ENCODE assay signal across 14 cellular contexts in genomic region chr1:92933459-92933858, GRCh38. TPM values are rescaled to one million over a fixed set of nuclear protein-coding genes. Genes with fewer than 3 reads are reported as not detected.
DNase-seq lines count a peak whose midpoint lies in the region; ATAC-seq and TF ChIP-seq lines count a peak whose summit lies in the region.
"Had no signal": no experiment of that assay in that cellular context is flagged by ENCODE, and none has a peak within 500 bp of the region (broad histone marks: within the 10 kb centered on the region; RNA-seq: fewer than 3 reads in every experiment).

No MANE protein-coding gene starts in this region.

- ATAC-seq in HCT116 (no peak), GM23338 (no peak), GM18519 (IDR thresholded peaks at IDR 0.05; ENCODE audit: low FRiP score, unreplicated experiment) (no peak)

- H3K4me1 ChIP-seq in HCT116 (ENCODE audit: control insufficient read depth in 1 of 2, insufficient read depth in 2 of 2, low read length in 2 of 2): peaks cover 8% of the 10 kb centered on the region in 2 experiments; a peak in 2 of 4 replicates
- H3K4me1 ChIP-seq in rectal smooth muscle tissue (ENCODE audit: control insufficient read depth, insufficient read depth, low read length): peaks cover 22% of the 10 kb centered on the region
- no peaks in the 10 kb centered on the region for H3K4me1 ChIP-seq in GM23338 (ENCODE audit: insufficient read depth)

- TF ChIP-seq CTCF in HCT116 (IDR thresholded peaks at IDR 0.05 in 2 of 3, conservative IDR thresholded peaks at IDR 0.05 in 1 of 3; ENCODE audit: borderline replicate concordance in 1 of 3, insufficient read depth in 1 of 3, low read depth in 2 of 3, low read length in 2 of 3): no peak
- no peak for TF ChIP-seq CTCF in VCaP (conservative IDR thresholded peaks at IDR 0.05)
- TF ChIP-seq CTCF in fibroblast of mammary gland (conservative IDR thresholded peaks at IDR 0.05; ENCODE audit: control insufficient read depth, insufficient read depth, low read depth, low read length): no peak
- TF ChIP-seq CTCF in GM23338 (conservative IDR thresholded peaks at IDR 0.05; ENCODE audit: low read depth in 2 of 2): no peak

- no peak for TF ChIP-seq RAD21 in HCT116 (IDR thresholded peaks at IDR 0.05; ENCODE audit: low read depth)

- intact Hi-C loops in HCT116 (cut with micrococcal nuclease): no loop called here

- no peaks in the 10 kb centered on the region for H4K20me1 ChIP-seq in HCT116 (ENCODE audit: insufficient read depth)
- H4K20me1 ChIP-seq in GM23338 (replicated peaks; ENCODE audit: insufficient read depth): no peaks in the 10 kb centered on the region
- H4K20me1 ChIP-seq: BLaER1 treated with 17β-estradiol and CSF1 and Interleukin-3, amounts not matched to agents 10 nM and 100 nM had no signal

- H2AFZ ChIP-seq in HCT116 (ENCODE audit: low read depth, low read length, poor library complexity, severe bottlenecking) (no peak overlapping the region), GM23338 (no peak overlapping the region)

- peaks cover 12% of the 10 kb centered on the region for H3K4me1 Mint-ChIP-seq in GM23338

- RAD21 ChIA-PET in HCT116 (lab: Charles Lee; ENCODE audit: low non-redundant PET in 1 of 2, low total read pairs in 2 of 2, uncharacterized antibody in 2 of 2, unreplicated experiment in 2 of 2): no interaction called here

- H3K27ac Mint-ChIP-seq in GM23338: no peak overlapping the region

- H3K9me3 ChIP-seq in HCT116 (ENCODE audit: control insufficient read depth in 1 of 2, insufficient read depth in 1 of 2, low read depth in 1 of 2, low read length in 2 of 2): no peaks in the 10 kb centered on the region
- H3K9me3 ChIP-seq: BLaER1 treated with 17β-estradiol and CSF1 and Interleukin-3, amounts not matched to agents 10 nM and 100 nM; vagina had no signal

- no peak overlapping the region for H3K4me3 ChIP-seq in HCT116 (replicated peaks in 1 of 2; ENCODE audit: low read depth in 1 of 2, low read length in 2 of 2)
- H3K4me3 ChIP-seq in fibroblast of mammary gland (ENCODE audit: control insufficient read depth, low read depth, low read length): no peak overlapping the region
- no peak overlapping the region for H3K4me3 ChIP-seq in rectal smooth muscle tissue (ENCODE audit: low read length)
- no peak overlapping the region for H3K4me3 ChIP-seq in GM23338
- H3K4me3 ChIP-seq: BLaER1 treated with 17β-estradiol and CSF1 and Interleukin-3, amounts not matched to agents 10 nM and 100 nM; vagina had no signal

- POLR2A ChIA-PET in HCT116 (lab: Charles Lee): no interaction called here

- no peak overlapping the region for H3K9ac ChIP-seq in HCT116 (ENCODE audit: low read length)
- no peak overlapping the region for H3K9ac ChIP-seq in rectal smooth muscle tissue (ENCODE audit: low read length)
- H3K9ac ChIP-seq: BLaER1 treated with 17β-estradiol and CSF1 and Interleukin-3, amounts not matched to agents 10 nM and 100 nM had no signal

- no peaks in the 10 kb centered on the region for H3F3A ChIP-seq in GM23338 (replicated peaks; ENCODE audit: low read depth)

- DNase-seq in HCT116 (ENCODE audit: low read depth, low spot score) (no peak), fibroblast of mammary gland (ENCODE audit: low read depth) (peak; percentile 54), COLO668 (lab: John Stamatoyannopoulos, UW; ENCODE audit: unreplicated experiment) (no peak), GM23338 (ENCODE audit: low spot score) (no peak)
- DNase-seq in activated CD4-positive, alpha-beta T cell treated with anti-CD3 and anti-CD28 coated beads for 4 hours: no peak
- DNase-seq: aorta; OCI-M1; retina; stimulated activated CD4-positive, alpha-beta T cell treated with anti-CD3 and anti-CD28 coated beads, Interleukin-2, amount 100 ng/mL, for 24 hours had no signal

- H3K27me3 ChIP-seq in HCT116 (ENCODE audit: insufficient read depth, low read length) (no peaks in the 10 kb centered on the region), rectal smooth muscle tissue (ENCODE audit: control insufficient read depth, insufficient read depth, low read length) (no peaks in the 10 kb centered on the region), GM23338 (ENCODE audit: insufficient read depth) (no peaks in the 10 kb centered on the region)
- H3K27me3 ChIP-seq: BLaER1 treated with 17β-estradiol and CSF1 and Interleukin-3, amounts not matched to agents 10 nM and 100 nM; vagina had no signal

- no peaks in the 10 kb centered on the region for H3K9me3 Mint-ChIP-seq in GM23338

- H3K9me2 ChIP-seq in HCT116 (ENCODE audit: insufficient read depth) (no peaks in the 10 kb centered on the region), GM23338 (ENCODE audit: insufficient read depth) (no peaks in the 10 kb centered on the region)

- H3K4me2 ChIP-seq in HCT116 (ENCODE audit: low read length): peak overlapping the region; percentile 3; the same call in 1 of the 2 replicates
- H3K4me2 ChIP-seq in GM23338: no peak overlapping the region
- H3K4me2 ChIP-seq: BLaER1 treated with 17β-estradiol and CSF1 and Interleukin-3, amounts not matched to agents 10 nM and 100 nM had no signal

- no peaks in the 10 kb centered on the region for H3K36me3 ChIP-seq in HCT116 (ENCODE audit: control insufficient read depth in 1 of 2, insufficient read depth in 2 of 2, low read length in 2 of 2)
- no peaks in the 10 kb centered on the region for H3K36me3 ChIP-seq in rectal smooth muscle tissue (ENCODE audit: control insufficient read depth, insufficient read depth, low read length)
- H3K36me3 ChIP-seq in GM23338 (ENCODE audit: insufficient read depth): no peaks in the 10 kb centered on the region
- H3K36me3 ChIP-seq: BLaER1 treated with 17β-estradiol and CSF1 and Interleukin-3, amounts not matched to agents 10 nM and 100 nM; vagina had no signal

- H3K36me3 Mint-ChIP-seq in GM23338 (ENCODE audit: low read depth): no peaks in the 10 kb centered on the region

- CTCF ChIA-PET in HCT116 (lab: Charles Lee): no interaction called here

- no peaks in the 10 kb centered on the region for H3K27me3 Mint-ChIP-seq in GM23338 (ENCODE audit: insufficient read depth, low read depth, poor library complexity)

- no peak for TF ChIP-seq POLR2A in HCT116 (IDR thresholded peaks at IDR 0.05; ENCODE audit: borderline replicate concordance, extremely low read depth, insufficient read depth, insufficient read length)

- H3K27ac ChIP-seq in HCT116 (ENCODE audit: low read depth, low read length) (no peak overlapping the region), VCaP (peak overlapping the region; percentile 40), rectal smooth muscle tissue (ENCODE audit: low read depth, low read length) (peak overlapping the region; percentile 14), GM23338 (ENCODE audit: low read depth) (no peak overlapping the region)
- H3K27ac ChIP-seq: BLaER1 treated with 17β-estradiol and CSF1 and Interleukin-3, amounts not matched to agents 10 nM and 100 nM; vagina had no signal

- BruUV-seq in HCT116 (replicated peaks; lab: Mats Ljungman, UMichigan): no TSS peak

- no peak overlapping the region for H3K4me3 Mint-ChIP-seq in GM23338

- H3K79me2 ChIP-seq in HCT116 (ENCODE audit: insufficient read depth, low read length) (no peaks in the 10 kb centered on the region), GM23338 (replicated peaks; ENCODE audit: insufficient read depth) (no peaks in the 10 kb centered on the region)

TF ChIP-seq in HCT116, 20 proteins besides CTCF, POLR2A, EP300 and RAD21:
- TF ChIP-seq EZH2 (IDR thresholded peaks at IDR 0.05) (no peak), SRF (IDR thresholded peaks at IDR 0.05; ENCODE audit: low read depth) (no peak)
TF ChIP-seq in HCT116: peak in this region for 0.

RNA-seq across cellular contexts. Expression of gene DIPK1A, which starts 27.8 kb away (rescaled TPM):
- 4.3 TPM for total RNA-seq in HCT116 (2021; ENCODE audit: unreplicated experiment)
- 2.7 and 3.0 TPM in 2 replicates for polyA plus RNA-seq in HCT116 (2012)
- total RNA-seq in GM23338 (2014; rRNA removed; shearing (Covaris generic)): 5.0 and 6.1 TPM in 2 replicates
- 3.3 and 4.8 TPM in 2 replicates for polyA plus RNA-seq in GM23338 (2016; fragmentation: Nextera tagmentation; extraction: Ambion mirVana)

Comparison
In these comparisons a context has a peak if more than half of its experiments do, and no peak if none do; other contexts are left out.
1. H3K27ac ChIP-seq: peak in VCaP (single experiment) and rectal smooth muscle tissue (single experiment); none in HCT116 (single experiment) and GM23338 (single experiment).